ENCODE assay signal across 8 cellular contexts in the genomic region with DNA sequence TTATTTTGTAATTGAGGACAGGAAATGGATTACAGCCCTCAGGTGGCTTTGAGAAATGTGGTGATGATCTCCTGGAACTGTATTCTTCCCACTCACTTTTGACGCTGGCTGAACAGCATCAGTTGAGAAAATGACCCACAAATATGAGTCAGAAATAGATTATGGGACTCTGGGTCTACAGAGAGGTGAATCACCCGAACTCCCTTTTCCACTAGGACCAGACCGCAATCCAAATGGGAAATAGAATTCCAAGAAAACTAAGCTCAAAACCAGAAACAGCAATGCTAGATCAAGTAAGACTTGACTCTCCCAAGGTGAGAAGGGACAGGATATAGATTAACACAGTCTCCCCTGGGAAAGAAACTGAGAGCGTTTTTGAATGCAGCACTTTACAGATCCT. TPM values are rescaled to one million over a fixed set of nuclear protein-coding genes. Genes with fewer than 3 reads are reported as not detected.
DNase-seq lines count a peak whose midpoint lies in the region; ATAC-seq, FAIRE-seq and TF ChIP-seq lines count a peak whose summit lies in the region.
"Not testable (repeated sequence)": the region's sequence is repeated elsewhere in the genome, so short reads cannot be mapped to it uniquely, and the experiment has no call there.

No MANE protein-coding gene starts in this region.

- H3K4me3 ChIP-seq in fibroblast of mammary gland (ENCODE audit: control insufficient read depth, low read depth, low read length) = not testable (repeated sequence)

- not testable (repeated sequence) for H3K36me3 Mint-ChIP-seq in activated T-helper 17 cell treated with anti-CD3 and anti-CD28 coated beads, Interleukin-2, amount 50 U/mL, for 72 hours (ENCODE audit: low read depth)

- not testable (repeated sequence) for H3K4me1 Mint-ChIP-seq in activated T-helper 17 cell treated with anti-CD3 and anti-CD28 coated beads, Interleukin-2, amount 50 U/mL, for 72 hours

- not testable (repeated sequence) for TF ChIP-seq POLR2A in H54 (IDR thresholded peaks at IDR 0.05; ENCODE audit: low read depth, low read length)

- not testable (repeated sequence) for FAIRE-seq in H54 (lab: Jason Lieb, UNC); urothelium cell line (lab: Jason Lieb, UNC)
- FAIRE-seq in RCC 7860 (lab: Jason Lieb, UNC) = peak; percentile 90

- not testable (repeated sequence) for ATAC-seq in activated T-helper 17 cell treated with anti-CD3 and anti-CD28 coated beads, Interleukin-2, amount 50 U/mL, for 72 hours (replicated peaks)

- peak overlapping the region; percentile 30 for H3K27ac Mint-ChIP-seq in activated T-helper 17 cell treated with anti-CD3 and anti-CD28 coated beads, Interleukin-2, amount 50 U/mL, for 72 hours

- H3K27me3 Mint-ChIP-seq in activated T-helper 17 cell treated with anti-CD3 and anti-CD28 coated beads, Interleukin-2, amount 50 U/mL, for 72 hours = not testable (repeated sequence)

- peak; percentile 24 for DNase-seq in Daoy (ENCODE audit: low read depth)
- peak; percentile 24 for DNase-seq in H54 (ENCODE audit: insufficient read length, low spot score)
- DNase-seq in LHCN-M2 (ENCODE audit: low read depth) = peak; percentile 18
- peak; percentile 70 for DNase-seq in RCC 7860 (ENCODE audit: low spot score)
- peak; percentile 31 for DNase-seq in fibroblast of mammary gland (ENCODE audit: low read depth)
- DNase-seq in kidney tubule cell (ENCODE audit: low spot score) = peak; percentile 12
- peak; percentile 46 for DNase-seq in urothelium cell line (ENCODE audit: low spot score)

- not testable (repeated sequence) for H3K9me3 Mint-ChIP-seq in activated T-helper 17 cell treated with anti-CD3 and anti-CD28 coated beads, Interleukin-2, amount 50 U/mL, for 72 hours

- not testable (repeated sequence) for H3K4me3 Mint-ChIP-seq in activated T-helper 17 cell treated with anti-CD3 and anti-CD28 coated beads, Interleukin-2, amount 50 U/mL, for 72 hours

- TF ChIP-seq CTCF in fibroblast of mammary gland (conservative IDR thresholded peaks at IDR 0.05; ENCODE audit: control insufficient read depth, insufficient read depth, low read depth, low read length) = not testable (repeated sequence)

RNA-seq across cellular contexts. Expression of gene ZNF519, which starts 5.7 kb away (rescaled TPM):
- 4.5 and 5.0 TPM in 2 replicates for total RNA-seq in Daoy (2014; rRNA removed; shearing (Covaris generic))
- 7.5 and 11.5 TPM in 2 replicates for total RNA-seq in LHCN-M2 (2014; rRNA removed)
- 1.9 TPM for polyA plus RNA-seq in LHCN-M2 (2012)
- total RNA-seq in activated T-helper 17 cell treated with anti-CD3 and anti-CD28 coated beads, Interleukin-2, amount 50 U/mL, for 72 hours = 10 to 100 TPM; 17.4 to 18.4 TPM

Comparison
In these comparisons a context has a peak if more than half of its experiments do, and no peak if none do; other contexts are left out.
1. DNase-seq: peak in every context shown above with its lines; median percentile 70 in RCC 7860; 46 in urothelium cell line; 31 in fibroblast of mammary gland; 24 in Daoy; 24 in H54; 18 in LHCN-M2; 12 in kidney tubule cell.